Comparison of ENCODE assay signal across 1 cellular context in genomic region chr5:126351138-126351537, GRCh38.
A peak's percentile ranks its signal among the peaks of the same experiment; 100 is the strongest.
TF ChIP-seq lines count a peak whose summit lies in the region.

No MANE protein-coding gene starts in this region.

TF ChIP-seq in K562, 482 proteins besides CTCF, POLR2A, EP300 and RAD21 (continued from another document):
- TF ChIP-seq, protein P1, sequence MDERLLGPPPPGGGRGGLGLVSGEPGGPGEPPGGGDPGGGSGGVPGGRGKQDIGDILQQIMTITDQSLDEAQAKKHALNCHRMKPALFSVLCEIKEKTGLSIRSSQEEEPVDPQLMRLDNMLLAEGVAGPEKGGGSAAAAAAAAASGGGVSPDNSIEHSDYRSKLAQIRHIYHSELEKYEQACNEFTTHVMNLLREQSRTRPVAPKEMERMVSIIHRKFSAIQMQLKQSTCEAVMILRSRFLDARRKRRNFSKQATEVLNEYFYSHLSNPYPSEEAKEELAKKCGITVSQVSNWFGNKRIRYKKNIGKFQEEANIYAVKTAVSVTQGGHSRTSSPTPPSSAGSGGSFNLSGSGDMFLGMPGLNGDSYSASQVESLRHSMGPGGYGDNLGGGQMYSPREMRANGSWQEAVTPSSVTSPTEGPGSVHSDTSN (CRISPR knock-in tag; IDR thresholded peaks at IDR 0.05; ENCODE audit: low read depth) = no peak
- TF ChIP-seq, protein P1 (tag; conservative IDR thresholded peaks at IDR 0.05; ENCODE audit: low read depth) = peak; percentile 53
- TF ChIP-seq HES1 (IDR thresholded peaks at IDR 0.05; ENCODE audit: low read depth) (no peak), SAP30 (IDR thresholded peaks at IDR 0.05; ENCODE audit: borderline replicate concordance, insufficient read depth, low read depth, low read length, poor library complexity, severe bottlenecking) (no peak), ZNF785 (CRISPR knock-in tag; IDR thresholded peaks at IDR 0.05) (no peak), HMGN3 (IDR thresholded peaks at IDR 0.05; ENCODE audit: borderline replicate concordance, extremely low read depth, insufficient read length, low read depth, low read length) (no peak), RCOR1 (IDR thresholded peaks at IDR 0.05; ENCODE audit: borderline replicate concordance in 1 of 2, low read depth in 2 of 2, low read length in 2 of 2) (no peak), TCFL5 (CRISPR knock-in tag; conservative IDR thresholded peaks at IDR 0.05) (no peak), MTA1 (IDR thresholded peaks at IDR 0.05; ENCODE audit: borderline replicate concordance) (no peak), FOSL1 (tag; conservative IDR thresholded peaks at IDR 0.05) (peak; percentile 59), RAD51 (IDR thresholded peaks at IDR 0.05; ENCODE audit: borderline replicate concordance, low read depth) (no peak), DPF2 (IDR thresholded peaks at IDR 0.05) (no peak)
- TF ChIP-seq, protein P2, sequence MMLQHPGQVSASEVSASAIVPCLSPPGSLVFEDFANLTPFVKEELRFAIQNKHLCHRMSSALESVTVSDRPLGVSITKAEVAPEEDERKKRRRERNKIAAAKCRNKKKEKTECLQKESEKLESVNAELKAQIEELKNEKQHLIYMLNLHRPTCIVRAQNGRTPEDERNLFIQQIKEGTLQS (IDR thresholded peaks at IDR 0.05) = peak; percentile 59
- TF ChIP-seq, protein P2 (CRISPR knock-in tag; conservative IDR thresholded peaks at IDR 0.05) = no peak
